ENCODE assay signal across 18 cellular contexts in genomic region chr21:39078322-39079065, GRCh38.
"Had no signal": no experiment of that assay in that cellular context is flagged by ENCODE, and none has a peak within 500 bp of the region (broad histone marks: within the 10 kb centered on the region; RNA-seq: fewer than 3 reads in every experiment).

No MANE protein-coding gene starts in this region.

- H3K9me3 ChIP-seq: body of pancreas, gastrocnemius medialis had no signal

- H3K27ac Mint-ChIP-seq: activated B cell treated with CpG ODN at 0.5 μM for 24 hours; activated naive CD8-positive, alpha-beta T cell; naive thymus-derived CD4-positive, alpha-beta T cell had no signal

- ATAC-seq: gastrocnemius medialis had no signal

- H3K27ac ChIP-seq: gastrocnemius medialis had no signal

- H3K4me3 ChIP-seq: body of pancreas, gastrocnemius medialis had no signal

- H3K36me3 ChIP-seq: gastrocnemius medialis had no signal

- H3K27me3 ChIP-seq: body of pancreas, gastrocnemius medialis had no signal

- H3K4me1 Mint-ChIP-seq: activated B cell treated with CpG ODN at 0.5 μM for 24 hours had no signal

- H3K4me3 Mint-ChIP-seq: activated B cell treated with CpG ODN at 0.5 μM for 24 hours; activated naive CD8-positive, alpha-beta T cell; naive thymus-derived CD4-positive, alpha-beta T cell had no signal

- DNase-seq: activated B cell treated with CpG ODN at 0.5 μM for 24 hours; activated CD4-positive, alpha-beta T cell treated with anti-CD3 and anti-CD28 coated beads, Interleukin-2, amount 50 U/mL, for 1 hour; activated CD8-positive, alpha-beta memory T cell treated with anti-CD3 and anti-CD28 coated beads for 24 hours; activated gamma-delta T cell treated with Interleukin-2 at 50 U/mL for 16 hours; amygdala; body of pancreas; caudate nucleus; effector CD8-positive, alpha-beta T cell; gastrocnemius medialis; islet precursor cell; mammary epithelial cell; naive thymus-derived CD4-positive, alpha-beta T cell; stimulated activated CD4-positive, alpha-beta T cell treated with anti-CD3 and anti-CD28 coated beads, Interleukin-4, amount 100 ng/mL, for 4 hours; stimulated activated CD8-positive, alpha-beta memory T cell treated with anti-CD3 and anti-CD28 coated beads, Interleukin-4, amount 100 ng/mL, for 48 hours; stimulated activated naive CD4-positive, alpha-beta T cell treated with Interleukin-2 at 50 U/mL for 16 hours; SW 1271; trophoblast cell had no signal

- H3K27me3 Mint-ChIP-seq: activated B cell treated with CpG ODN at 0.5 μM for 24 hours had no signal
